ENCODE assay signal across 9 cellular contexts in the genomic region with DNA sequence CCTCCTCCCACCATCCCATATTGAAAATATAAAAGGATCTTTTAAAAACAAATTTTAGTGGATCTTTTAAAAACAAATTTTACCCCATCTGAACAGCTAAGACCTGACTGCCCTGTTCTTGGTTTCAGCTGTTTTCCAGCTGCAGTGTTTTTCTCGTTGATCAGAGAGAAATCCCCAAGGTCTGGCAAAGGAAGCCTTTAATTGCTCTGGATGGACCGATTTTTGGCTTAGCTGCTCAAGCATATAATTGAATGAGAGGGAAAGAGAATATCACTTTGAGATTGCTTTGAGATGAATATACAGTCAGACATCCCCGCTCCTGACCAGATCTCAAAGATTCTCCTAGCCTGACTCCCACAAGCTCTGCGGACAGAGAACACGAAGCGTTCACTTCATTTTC.
"Had no signal": no experiment of that assay in that cellular context is flagged by ENCODE, and none has a peak within 500 bp of the region (broad histone marks: within the 10 kb centered on the region; RNA-seq: fewer than 3 reads in every experiment).

No MANE protein-coding gene starts in this region.

- FAIRE-seq: islet of Langerhans had no signal

- H3K27ac Mint-ChIP-seq: activated naive CD4-positive, alpha-beta T cell treated with anti-CD3 and anti-CD28 coated beads, Interleukin-2, amount 50 U/mL, for 24 hours had no signal

- ATAC-seq: body of pancreas, foreskin keratinocyte, heart left ventricle had no signal

- DNase-seq: activated CD4-positive, alpha-beta T cell treated with anti-CD3 and anti-CD28 coated beads, Interleukin-2, amount 50 U/mL, for 1 hour; amniotic stem cell; body of pancreas; erythroblast; foreskin keratinocyte; heart left ventricle had no signal

- H3K9me3 ChIP-seq: body of pancreas, heart left ventricle had no signal

- H3K36me3 Mint-ChIP-seq: activated naive CD4-positive, alpha-beta T cell treated with anti-CD3 and anti-CD28 coated beads, Interleukin-2, amount 50 U/mL, for 24 hours had no signal

- H3K4me3 ChIP-seq: body of pancreas, heart left ventricle, smooth muscle cell had no signal

- H3K27ac ChIP-seq: body of pancreas, foreskin keratinocyte had no signal

- H3K36me3 ChIP-seq: heart left ventricle had no signal

- H3K9me3 Mint-ChIP-seq: activated naive CD4-positive, alpha-beta T cell treated with anti-CD3 and anti-CD28 coated beads, Interleukin-2, amount 50 U/mL, for 24 hours had no signal

- H3K4me1 ChIP-seq: foreskin keratinocyte had no signal

- H3K4me3 Mint-ChIP-seq: activated naive CD4-positive, alpha-beta T cell treated with anti-CD3 and anti-CD28 coated beads, Interleukin-2, amount 50 U/mL, for 24 hours had no signal

- H3K27me3 ChIP-seq: body of pancreas had no signal
